27 cellular contexts compared by ENCODE assay signal in genomic region chr10:127916826-127917225, GRCh38. TPM values are rescaled to one million over a fixed set of nuclear protein-coding genes. Genes with fewer than 3 reads are reported as not detected.
"Had no signal": no experiment of that assay in that cellular context is flagged by ENCODE, and none has a peak within 500 bp of the region (broad histone marks: within the 10 kb centered on the region; RNA-seq: fewer than 3 reads in every experiment).

No MANE protein-coding gene starts in this region.

- H3K79me2 ChIP-seq: parathyroid adenoma had no signal

- H3K27ac Mint-ChIP-seq: activated CD4-positive, alpha-beta memory T cell treated with anti-CD3 and anti-CD28 coated beads, Interleukin-2, amount 10 ng/mL, durations not matched to agents 7 days and 5 days; activated naive CD4-positive, alpha-beta T cell treated with anti-CD3 and anti-CD28 coated beads for 36 hours; activated naive CD8-positive, alpha-beta T cell treated with anti-CD3 and anti-CD28 coated beads, Interleukin-2, amount 10 ng/mL, durations not matched to agents 7 days and 5 days; activated T-cell treated with anti-CD3 and anti-CD28 coated beads, Interleukin-2, amount 50 U/mL, for 72 hours; natural killer cell; T-helper 1 cell treated with Interleukin-12 subunit alpha and Interleukin-12 subunit beta and Interleukin-4 antibody, amounts not matched to agents 30 μg/mL and 1 μg/mL, for 36 hours had no signal

- H3K4me3 Mint-ChIP-seq: activated CD4-positive, alpha-beta memory T cell treated with anti-CD3 and anti-CD28 coated beads, Interleukin-2, amount 10 ng/mL, durations not matched to agents 7 days and 5 days; activated naive CD4-positive, alpha-beta T cell treated with anti-CD3 and anti-CD28 coated beads for 36 hours; activated naive CD8-positive, alpha-beta T cell treated with anti-CD3 and anti-CD28 coated beads, Interleukin-2, amount 10 ng/mL, durations not matched to agents 7 days and 5 days; activated T-cell treated with anti-CD3 and anti-CD28 coated beads, Interleukin-2, amount 50 U/mL, for 72 hours; natural killer cell; T-helper 1 cell treated with Interleukin-12 subunit alpha and Interleukin-12 subunit beta and Interleukin-4 antibody, amounts not matched to agents 30 μg/mL and 1 μg/mL, for 36 hours had no signal

- H3K9me3 Mint-ChIP-seq: natural killer cell had no signal

- H3K4me1 ChIP-seq: parathyroid adenoma had no signal

- H3K27ac ChIP-seq: coronary artery, epithelial cell of prostate, left ventricle myocardium inferior, parathyroid adenoma, thoracic aorta, upper lobe of right lung had no signal

- DNase-seq: activated CD4-positive, alpha-beta memory T cell treated with anti-CD3 and anti-CD28 coated beads, Interleukin-2, amount 10 ng/mL, durations not matched to agents 7 days and 5 days; activated CD4-positive, alpha-beta T cell treated with anti-CD3 and anti-CD28 coated beads for 48 hours; activated effector memory CD4-positive, alpha-beta T cell treated with Interleukin-2 at 50 U/mL for 16 hours; activated naive CD4-positive, alpha-beta T cell treated with anti-CD3 and anti-CD28 coated beads for 36 hours; activated naive CD8-positive, alpha-beta T cell treated with anti-CD3 and anti-CD28 coated beads, Interleukin-2, amount 10 ng/mL, durations not matched to agents 7 days and 5 days; activated T-cell treated with anti-CD3 and anti-CD28 coated beads, Interleukin-2, amount 50 U/mL, for 72 hours; amniotic stem cell; cerebellar nuclear complex; foreskin fibroblast; heart right ventricle; left ventricle myocardium inferior; midbrain; natural killer cell; stimulated activated CD4-positive, alpha-beta T cell treated with anti-CD3 and anti-CD28 coated beads, Interleukin-15, amount 100 ng/mL, for 24 hours; stimulated activated CD4-positive, alpha-beta T cell treated with anti-CD3 and anti-CD28 coated beads, Interleukin-2, amount 100 ng/mL, for 48 hours; stimulated activated CD8-positive, alpha-beta memory T cell treated with anti-CD3 and anti-CD28 coated beads, Interleukin-4, amount 100 ng/mL, for 48 hours; stimulated activated naive CD4-positive, alpha-beta T cell; T1000; upper lobe of right lung had no signal

- H2AFZ ChIP-seq: parathyroid adenoma had no signal

- ATAC-seq: activated T-cell treated with anti-CD3 and anti-CD28 coated beads, Interleukin-2, amount 50 U/mL, for 72 hours; heart right ventricle; natural killer cell; sciatic nerve; upper lobe of right lung had no signal

- H3K4me3 ChIP-seq: coronary artery, heart right ventricle, left ventricle myocardium inferior, smooth muscle cell, thoracic aorta, upper lobe of right lung had no signal

- H3K4me2 ChIP-seq: smooth muscle cell had no signal

- H3K27me3 Mint-ChIP-seq: activated CD4-positive, alpha-beta memory T cell treated with anti-CD3 and anti-CD28 coated beads, Interleukin-2, amount 10 ng/mL, durations not matched to agents 7 days and 5 days; activated naive CD8-positive, alpha-beta T cell treated with anti-CD3 and anti-CD28 coated beads, Interleukin-2, amount 10 ng/mL, durations not matched to agents 7 days and 5 days had no signal

- H3K36me3 Mint-ChIP-seq: activated naive CD8-positive, alpha-beta T cell treated with anti-CD3 and anti-CD28 coated beads, Interleukin-2, amount 10 ng/mL, durations not matched to agents 7 days and 5 days; natural killer cell had no signal

- H3K27me3 ChIP-seq: heart right ventricle, upper lobe of right lung had no signal

- H3K36me3 ChIP-seq: heart right ventricle, left ventricle myocardium inferior, thoracic aorta, upper lobe of right lung had no signal

- H3K9me3 ChIP-seq: left ventricle myocardium inferior, thoracic aorta, upper lobe of right lung had no signal

RNA-seq across cellular contexts. Expression of gene CLRN3, which starts 24.1 kb away (rescaled TPM):
- total RNA-seq: activated CD4-positive, alpha-beta memory T cell treated with anti-CD3 and anti-CD28 coated beads, Interleukin-2, amount 10 ng/mL, durations not matched to agents 7 days and 5 days; activated naive CD4-positive, alpha-beta T cell treated with anti-CD3 and anti-CD28 coated beads for 36 hours; activated naive CD8-positive, alpha-beta T cell treated with anti-CD3 and anti-CD28 coated beads, Interleukin-2, amount 10 ng/mL, durations not matched to agents 7 days and 5 days; activated T-cell treated with anti-CD3 and anti-CD28 coated beads, Interleukin-2, amount 50 U/mL, for 72 hours; fibroblast of lung; heart right ventricle; left ventricle myocardium inferior; natural killer cell; sciatic nerve; smooth muscle cell; thoracic aorta; upper lobe of right lung had no signal
- polyA plus RNA-seq: fibroblast of lung, heart right ventricle, smooth muscle cell had no signal
